Comparison of ENCODE assay signal across 20 cellular contexts in the genomic region with DNA sequence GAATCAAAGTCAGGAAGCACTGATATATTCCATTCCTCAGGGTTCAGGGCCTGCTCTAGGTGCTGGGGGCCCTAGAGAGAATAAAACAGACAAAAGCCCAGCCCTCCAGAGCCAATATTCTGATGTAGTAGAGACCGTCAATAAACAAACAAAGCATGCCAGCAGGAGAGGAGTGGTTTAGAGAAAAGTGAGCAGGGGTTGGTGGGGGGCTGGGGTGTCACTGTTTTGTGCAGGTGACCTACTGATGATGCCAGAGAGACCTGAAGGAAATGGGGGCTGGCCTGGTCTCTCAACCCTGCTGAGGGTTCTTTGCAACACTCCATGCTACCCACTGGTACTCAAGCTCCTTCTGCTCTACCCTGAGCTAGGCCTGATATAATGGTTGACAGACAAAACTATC. TPM values are rescaled to one million over a fixed set of nuclear protein-coding genes. Genes with fewer than 3 reads are reported as not detected.
"Had no signal": no experiment of that assay in that cellular context is flagged by ENCODE, and none has a peak within 500 bp of the region (broad histone marks: within the 10 kb centered on the region; RNA-seq: fewer than 3 reads in every experiment).

No MANE protein-coding gene starts in this region.

- DNase-seq: activated B cell treated with CpG ODN at 0.5 μM for 24 hours; activated CD4-positive, alpha-beta T cell treated with anti-CD3 and anti-CD28 coated beads, Interleukin-2, amount 50 U/mL, for 1 hour; activated gamma-delta T cell; caudate nucleus; cortex of kidney; effector CD8-positive, alpha-beta T cell; heart left ventricle; psoas muscle; right lobe of liver; SK-N-SH; T-helper 17 cell had no signal

- H3K9me3 Mint-ChIP-seq: activated B cell treated with CpG ODN at 0.5 μM for 24 hours; nephron; stimulated activated memory B cell treated with anti-CD40 and anti-IgM and Interleukin-4, amounts not matched to agents 10 μg/mL and 1 μg/mL and 100 μg/mL, for 72 hours; type B pancreatic cell had no signal

- H3K36me3 Mint-ChIP-seq: stimulated activated memory B cell treated with anti-CD40 and anti-IgM and Interleukin-4, amounts not matched to agents 10 μg/mL and 1 μg/mL and 100 μg/mL, for 72 hours; type B pancreatic cell had no signal

- H3K4me3 Mint-ChIP-seq: activated B cell treated with CpG ODN at 0.5 μM for 24 hours; nephron; stimulated activated memory B cell treated with anti-CD40 and anti-IgM and Interleukin-4, amounts not matched to agents 10 μg/mL and 1 μg/mL and 100 μg/mL, for 72 hours; type B pancreatic cell had no signal

- H3K27me3 Mint-ChIP-seq: activated B cell treated with CpG ODN at 0.5 μM for 24 hours; stimulated activated memory B cell treated with anti-CD40 and anti-IgM and Interleukin-4, amounts not matched to agents 10 μg/mL and 1 μg/mL and 100 μg/mL, for 72 hours; type B pancreatic cell had no signal

- H3K27ac Mint-ChIP-seq: activated B cell treated with CpG ODN at 0.5 μM for 24 hours; nephron; stimulated activated memory B cell treated with anti-CD40 and anti-IgM and Interleukin-4, amounts not matched to agents 10 μg/mL and 1 μg/mL and 100 μg/mL, for 72 hours; T-helper 17 cell; type B pancreatic cell had no signal

- ATAC-seq: heart left ventricle; left lobe of liver; psoas muscle; right lobe of liver; stimulated activated memory B cell treated with anti-CD40 and anti-IgM and Interleukin-4, amounts not matched to agents 10 μg/mL and 1 μg/mL and 100 μg/mL, for 72 hours; T-helper 17 cell had no signal

- H3K4me1 Mint-ChIP-seq: activated B cell treated with CpG ODN at 0.5 μM for 24 hours; nephron; stimulated activated memory B cell treated with anti-CD40 and anti-IgM and Interleukin-4, amounts not matched to agents 10 μg/mL and 1 μg/mL and 100 μg/mL, for 72 hours had no signal

RNA-seq across cellular contexts. Expression of a gene that starts 26.5 kb away (rescaled TPM):
- total RNA-seq: activated B cell treated with CpG ODN at 0.5 μM for 24 hours, fibroblast of lung, frontal cortex, heart left ventricle, left lobe of liver, mucosa of gallbladder, psoas muscle, right lobe of liver, suprapubic skin had no signal

RNA-seq across cellular contexts. Expression of a gene that starts 39.6 kb away (rescaled TPM):
- total RNA-seq: activated B cell treated with CpG ODN at 0.5 μM for 24 hours, fibroblast of lung, frontal cortex, osteoblast, psoas muscle, suprapubic skin had no signal

RNA-seq across cellular contexts. Expression of a gene that starts 54.3 kb away (rescaled TPM):
- total RNA-seq: activated B cell treated with CpG ODN at 0.5 μM for 24 hours, fibroblast of lung, frontal cortex, heart left ventricle, left lobe of liver, mucosa of gallbladder, osteoblast, psoas muscle, right lobe of liver, suprapubic skin had no signal
